In genomic region chr20:11891827-11892521, GRCh38 we compare ENCODE assay signal across 8 cellular contexts. TPM values are rescaled to one million over a fixed set of nuclear protein-coding genes. Genes with fewer than 3 reads are reported as not detected.
A peak's percentile ranks its signal among the peaks of the same experiment; 100 is the strongest.
DNase-seq lines count a peak whose midpoint lies in the region; ATAC-seq, FAIRE-seq and TF ChIP-seq lines count a peak whose summit lies in the region.

No MANE protein-coding gene starts in this region.

- no peak for TF ChIP-seq RAD21 in A549 (conservative IDR thresholded peaks at IDR 0.05 in 1 of 2, IDR thresholded peaks at IDR 0.05 in 1 of 2)

- DNase-seq in A549 (ENCODE audit: low read depth in 1 of 2, low spot score in 1 of 2) = peak; percentile 74 to 77
- DNase-seq in NCI-H82 (lab: John Stamatoyannopoulos, UW) = peak; percentile 97
- peak; percentile 52 for DNase-seq in activated T-helper 2 cell treated with anti-CD3 and anti-CD28 coated beads, Interferon-gamma antibody, Interleukin-2, Interleukin-4, amounts not matched to agents 10 μg/mL and 5 μg/mL and 100 μg/mL, durations not matched to agents 14 hours and 24 hours and 36 hours (ENCODE audit: low spot score)
- peak; percentile 62 for DNase-seq in neural crest cell (ENCODE audit: low read depth, low spot score)

- H3K9me3 ChIP-seq in A549 (no peaks in the 10 kb centered on the region), gastroesophageal sphincter (no peaks in the 10 kb centered on the region)

- no peak for TF ChIP-seq CTCF in A549 (IDR thresholded peaks at IDR 0.05)
- TF ChIP-seq CTCF in gastroesophageal sphincter (IDR thresholded peaks at IDR 0.05) = no peak
- TF ChIP-seq CTCF in neural crest cell (conservative IDR thresholded peaks at IDR 0.05) = no peak

- TF ChIP-seq POLR2A in A549 (IDR thresholded peaks at IDR 0.05; ENCODE audit: low read length) = no peak
- TF ChIP-seq POLR2A in gastroesophageal sphincter (IDR thresholded peaks at IDR 0.05) = no peak

- H3K4me1 Mint-ChIP-seq in activated T-helper 2 cell treated with anti-CD3 and anti-CD28 coated beads, Interferon-gamma antibody, Interleukin-2, Interleukin-4, amounts not matched to agents 10 μg/mL and 5 μg/mL and 100 μg/mL, durations not matched to agents 14 hours and 24 hours and 36 hours (ENCODE audit: low read depth) = peaks cover 17% of the 10 kb centered on the region
- H3K4me1 Mint-ChIP-seq in neural crest cell = peaks cover 55% of the 10 kb centered on the region

- H3K27me3 ChIP-seq in gastroesophageal sphincter = no peaks in the 10 kb centered on the region

- no peaks in the 10 kb centered on the region for H3K36me3 ChIP-seq in gastroesophageal sphincter
- no peaks in the 10 kb centered on the region for H3K36me3 ChIP-seq in urinary bladder (ENCODE audit: insufficient read depth)

- H3K4me3 ChIP-seq in A549 (peak overlapping the region; percentile 68), gastroesophageal sphincter (peak overlapping the region; percentile 61 to 89), urinary bladder (ENCODE audit: low read depth, low read length) (peak overlapping the region; percentile 99)

- no peaks in the 10 kb centered on the region for H3K9me3 Mint-ChIP-seq in activated T-helper 2 cell treated with anti-CD3 and anti-CD28 coated beads, Interferon-gamma antibody, Interleukin-2, Interleukin-4, amounts not matched to agents 10 μg/mL and 5 μg/mL and 100 μg/mL, durations not matched to agents 14 hours and 24 hours and 36 hours
- H3K9me3 Mint-ChIP-seq in neural crest cell = peaks cover 3% of the 10 kb centered on the region

- intact Hi-C loops in activated T-helper 2 cell treated with anti-CD3 and anti-CD28 coated beads, Interferon-gamma antibody, Interleukin-2, Interleukin-4, amounts not matched to agents 10 μg/mL and 5 μg/mL and 100 μg/mL, durations not matched to agents 14 hours and 24 hours and 36 hours (cut with micrococcal nuclease) = loop anchor here (5.0 kb wide), 2 partner anchors 1460 to 1895 kb away; partner anchors contain the start of genes MKKS and NDUFAF5

- no peaks in the 10 kb centered on the region for H3K36me3 Mint-ChIP-seq in activated T-helper 2 cell treated with anti-CD3 and anti-CD28 coated beads, Interferon-gamma antibody, Interleukin-2, Interleukin-4, amounts not matched to agents 10 μg/mL and 5 μg/mL and 100 μg/mL, durations not matched to agents 14 hours and 24 hours and 36 hours (ENCODE audit: low read depth)
- peaks cover 14% of the 10 kb centered on the region for H3K36me3 Mint-ChIP-seq in neural crest cell (ENCODE audit: low read depth)

- H3K4me1 ChIP-seq in A549 (peaks cover 20% of the 10 kb centered on the region), gastroesophageal sphincter (peaks cover 0 to 38% (median 4%) of the 10 kb centered on the region in 3 donors), urinary bladder (ENCODE audit: insufficient read depth) (no peaks in the 10 kb centered on the region)

- peak overlapping the region; percentile 62 for H3K27ac Mint-ChIP-seq in activated T-helper 2 cell treated with anti-CD3 and anti-CD28 coated beads, Interferon-gamma antibody, Interleukin-2, Interleukin-4, amounts not matched to agents 10 μg/mL and 5 μg/mL and 100 μg/mL, durations not matched to agents 14 hours and 24 hours and 36 hours
- peak overlapping the region; percentile 95 for H3K27ac Mint-ChIP-seq in neural crest cell (ENCODE audit: unreplicated experiment)

- H3K27ac ChIP-seq in A549 = peak overlapping the region; percentile 81 to 97
- peak overlapping the region; percentile 73 to 97 (median 96) for H3K27ac ChIP-seq in gastroesophageal sphincter
- no peak overlapping the region for H3K27ac ChIP-seq in urinary bladder (ENCODE audit: low read depth)

- CTCF ChIA-PET in A549 (lab: Yijun Ruan, JAX) = interaction anchor here (1.0 kb wide), 1 partner anchor 192 kb away, joined by 3 read pairs; no protein-coding TSS in a partner anchor

- 2% methylated on average over 16 of the region's 16 CpGs for WGBS in A549 (ENCODE audit: missing lambda C conversion rate)
- WGBS in gastroesophageal sphincter (ENCODE audit: low coverage in 1 of 2), 2 donors = 0 to 2% methylated on average over 13 to 16 of the region's 16 CpGs
- under 1% methylated on average over 16 of the region's 16 CpGs for WGBS in urinary bladder

- POLR2A ChIA-PET in A549 (lab: Yijun Ruan, JAX) = no interaction called here

- peak overlapping the region; percentile 82 for H3K4me3 Mint-ChIP-seq in activated T-helper 2 cell treated with anti-CD3 and anti-CD28 coated beads, Interferon-gamma antibody, Interleukin-2, Interleukin-4, amounts not matched to agents 10 μg/mL and 5 μg/mL and 100 μg/mL, durations not matched to agents 14 hours and 24 hours and 36 hours (ENCODE audit: low read depth)
- peak overlapping the region; percentile 96 for H3K4me3 Mint-ChIP-seq in neural crest cell

- peaks cover 24% of the 10 kb centered on the region for H3K27me3 Mint-ChIP-seq in activated T-helper 2 cell treated with anti-CD3 and anti-CD28 coated beads, Interferon-gamma antibody, Interleukin-2, Interleukin-4, amounts not matched to agents 10 μg/mL and 5 μg/mL and 100 μg/mL, durations not matched to agents 14 hours and 24 hours and 36 hours (ENCODE audit: low read depth)
- no peaks in the 10 kb centered on the region for H3K27me3 Mint-ChIP-seq in neural crest cell (ENCODE audit: low read depth)

- peak overlapping the region; percentile 80 for H3K4me2 ChIP-seq in A549

- TF ChIP-seq EP300 in A549 (IDR thresholded peaks at IDR 0.05) (no peak), gastroesophageal sphincter (IDR thresholded peaks at IDR 0.05) (no peak)

- FAIRE-seq in A549 (lab: Jason Lieb, UNC) = no peak

- ATAC-seq in A549 (peak; percentile 48 to 74), GM18508 (IDR thresholded peaks at IDR 0.05; ENCODE audit: insufficient read depth, unreplicated experiment) (peak; percentile 69), HG03460 (IDR thresholded peaks at IDR 0.05; ENCODE audit: unreplicated experiment) (peak; percentile 61), gastroesophageal sphincter (no peak)

TF ChIP-seq in A549, 52 proteins besides CTCF, POLR2A, EP300 and RAD21:
- TF ChIP-seq POLR2AphosphoS2 (conservative IDR thresholded peaks at IDR 0.05; ENCODE audit: low read length) = no peak
- TF ChIP-seq RFX5 (IDR thresholded peaks at IDR 0.05) = peak; percentile 89
- no peak for TF ChIP-seq ZNF302 (CRISPR knock-in tag; IDR thresholded peaks at IDR 0.05)

RNA-seq across cellular contexts. Expression of gene BTBD3, which starts 25.7 kb away (rescaled TPM):
- polyA plus RNA-seq in A549 (2011; rRNA removed) (47.1 and 51.5 TPM in 2 replicates), A549 (2017; fragmentation: RNase III; extraction: RNeasy Plus Mini Kit Qiagen cat#74134 plus additional on column Dnase treatment) (16.3 TPM in 3 replicates), urinary bladder (45.7 TPM)
- polyA plus RNA-seq in A549 (2012; cell fraction: cytosol; rRNA removed) = 12.8 and 15.7 TPM in 2 replicates
- 19.1 and 28.2 TPM in 2 replicates for polyA plus RNA-seq in A549 (2012; cell fraction: nucleus; rRNA removed)
- polyA minus RNA-seq in A549 (2011; rRNA and poly(A)+ RNA removed) = 60.0 and 63.8 TPM in 2 replicates
- 13.2 and 15.1 TPM in 2 replicates for total RNA-seq in activated T-helper 2 cell treated with anti-CD3 and anti-CD28 coated beads, Interferon-gamma antibody, Interleukin-2, Interleukin-4, amounts not matched to agents 10 μg/mL and 5 μg/mL and 100 μg/mL, durations not matched to agents 14 hours and 24 hours and 36 hours
- total RNA-seq in gastroesophageal sphincter (10 to 100 TPM; 25.9 to 87.8 (median 34.8) TPM), neural crest cell (131 and 134 TPM in 2 replicates), urinary bladder (189 TPM)
